Comparison of ENCODE assay signal across 11 cellular contexts in the genomic region with DNA sequence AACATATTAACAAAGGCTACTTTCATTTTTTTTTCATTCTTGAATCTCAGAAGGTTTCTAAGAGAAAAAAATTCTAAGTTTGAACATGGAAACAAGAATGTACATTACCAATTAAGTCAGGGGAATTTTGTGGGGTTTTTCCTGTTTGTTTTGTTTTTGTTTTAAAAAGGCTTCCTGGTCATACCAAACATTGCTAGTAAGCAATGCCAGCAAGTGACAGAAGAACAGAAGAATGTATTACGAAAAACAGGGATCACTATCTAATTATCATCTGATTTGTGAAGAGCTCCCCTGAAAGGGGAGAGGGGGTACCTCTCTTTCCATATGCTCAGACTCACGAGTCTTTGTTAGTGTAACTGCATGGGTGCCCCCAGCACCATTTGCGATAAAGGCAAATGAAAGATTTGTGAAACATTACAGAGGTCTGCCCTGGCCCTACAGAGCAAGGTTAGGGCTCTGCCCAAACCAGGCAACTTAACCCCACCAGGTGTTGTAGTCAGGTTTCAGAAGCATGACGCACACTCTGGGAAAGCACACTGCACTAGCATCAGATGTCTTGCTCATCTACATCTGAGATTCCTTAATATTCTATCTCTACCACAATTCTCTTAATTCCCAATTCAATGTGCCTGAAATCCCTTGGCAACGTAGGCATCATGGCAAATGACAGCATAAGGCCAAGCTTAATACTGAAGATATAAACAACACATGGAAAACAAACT.
DNase-seq lines count a peak whose midpoint lies in the region; ATAC-seq, FAIRE-seq and TF ChIP-seq lines count a peak whose summit lies in the region.
"Had no signal": no experiment of that assay in that cellular context is flagged by ENCODE, and none has a peak within 500 bp of the region (broad histone marks: within the 10 kb centered on the region; RNA-seq: fewer than 3 reads in every experiment).

No MANE protein-coding gene starts in this region.

- no peak overlapping the region for H3K4me3 ChIP-seq in bronchial epithelial cell (ENCODE audit: low read depth, low read length)

- DNase-seq in bronchial epithelial cell (ENCODE audit: low read depth) (peak; percentile 69), osteocyte (ENCODE audit: extremely low spot score, unreplicated experiment) (no peak), amniotic stem cell (lab: John Stamatoyannopoulos, UW) (no peak)
- DNase-seq in activated CD4-positive, alpha-beta T cell treated with anti-CD3 and anti-CD28 coated beads for 4 hours = no peak
- DNase-seq: activated T-cell treated with anti-CD3 and anti-CD28 coated beads, Interleukin-2, amount 50 U/mL, for 48 hours; DMS79; T-helper 9 cell had no signal

- H3K4me1 Mint-ChIP-seq in osteocyte (ENCODE audit: unreplicated experiment) = peaks cover 55% of the 10 kb centered on the region

- H3K36me3 Mint-ChIP-seq in osteocyte (ENCODE audit: unreplicated experiment) = peaks cover 17% of the 10 kb centered on the region

- no peak for FAIRE-seq in bronchial epithelial cell (lab: Jason Lieb, UNC)

- peak; percentile 38 for ATAC-seq in GM19023 (IDR thresholded peaks at IDR 0.05; ENCODE audit: unreplicated experiment)
- peak; percentile 53 for ATAC-seq in HG03045 (IDR thresholded peaks at IDR 0.05; ENCODE audit: unreplicated experiment)
- ATAC-seq in GM21737 (IDR thresholded peaks at IDR 0.05; ENCODE audit: unreplicated experiment) = no peak

- H3K27me3 ChIP-seq in bronchial epithelial cell (ENCODE audit: control insufficient read depth, insufficient read depth, low read length) = no peaks in the 10 kb centered on the region

- H3K4me3 Mint-ChIP-seq in osteocyte (ENCODE audit: unreplicated experiment) = no peak overlapping the region

- no peaks in the 10 kb centered on the region for H3K9me3 Mint-ChIP-seq in osteocyte (ENCODE audit: unreplicated experiment)
- H3K9me3 Mint-ChIP-seq: stimulated activated effector memory CD8-positive, alpha-beta T cell treated with anti-CD3 and anti-CD28 coated beads, Interleukin-12 subunit alpha, Interleukin-12 subunit beta, amount 100 ng/mL, for 72 hours had no signal

- H3K27me3 Mint-ChIP-seq in osteocyte (ENCODE audit: unreplicated experiment) = no peaks in the 10 kb centered on the region

- H3K27ac Mint-ChIP-seq in osteocyte (ENCODE audit: unreplicated experiment) = peak overlapping the region; percentile 92

- H3K36me3 ChIP-seq in bronchial epithelial cell (ENCODE audit: control insufficient read depth, insufficient read depth, low read length) = peaks cover 5% of the 10 kb centered on the region

- no peak for TF ChIP-seq CTCF in bronchial epithelial cell (IDR thresholded peaks at IDR 0.05; ENCODE audit: insufficient read depth, low read length, severe bottlenecking)
- no peak for TF ChIP-seq CTCF in osteocyte (IDR thresholded peaks at IDR 0.05)
